14 cellular contexts compared by ENCODE assay signal in the genomic region with DNA sequence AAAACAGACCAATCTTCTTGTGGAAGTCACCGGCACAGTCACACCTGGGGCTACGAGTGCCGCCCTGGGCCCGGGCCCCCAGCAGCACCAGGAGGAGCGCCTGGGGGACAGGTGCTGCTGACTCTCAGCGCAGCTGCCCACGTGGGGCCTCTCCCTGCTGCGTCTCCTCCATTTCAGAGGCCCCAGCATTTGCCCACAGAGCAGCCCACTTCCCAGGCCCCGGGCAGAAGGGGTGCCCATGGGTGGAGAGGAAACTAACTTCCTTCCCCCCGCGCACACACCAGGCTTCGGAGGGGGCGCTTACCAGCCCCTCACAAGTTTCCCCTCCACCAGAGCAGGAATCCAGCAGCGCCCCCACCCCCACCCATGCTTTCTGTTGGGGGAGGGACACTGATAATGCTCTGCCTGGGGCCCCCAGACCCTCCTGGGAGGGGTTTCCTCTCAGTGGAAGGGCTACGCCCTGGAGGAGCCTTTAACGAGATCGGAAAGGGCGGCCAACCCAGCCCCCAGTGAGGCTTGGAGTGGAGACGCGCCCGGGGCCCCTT. TPM values are rescaled to one million over a fixed set of nuclear protein-coding genes. Genes with fewer than 3 reads are reported as not detected.
DNase-seq lines count a peak whose midpoint lies in the region; ATAC-seq and TF ChIP-seq lines count a peak whose summit lies in the region.
"Had no signal": no experiment of that assay in that cellular context is flagged by ENCODE, and none has a peak within 500 bp of the region (broad histone marks: within the 10 kb centered on the region; RNA-seq: fewer than 3 reads in every experiment).

No MANE protein-coding gene starts in this region.

- no peak for TF ChIP-seq CTCF in suprapubic skin (IDR thresholded peaks at IDR 0.05)

- peak in 2 of 3 experiments; percentile 32 to 59 for DNase-seq in NCI-H1417 (lab: John Stamatoyannopoulos, UW)
- DNase-seq in NCI-H1417 treated with DMSO at 0.1 percent for 48 hours (lab: John Stamatoyannopoulos, UW), result no peak
- peak; percentile 66 for DNase-seq in activated T-cell treated with anti-CD3 and anti-CD28 coated beads, Interleukin-2, amount 50 U/mL, for 1 hour
- no peak for DNase-seq in suprapubic skin (ENCODE audit: low spot score in 2 of 2)
- no peak for DNase-seq in C1 segment of cervical spinal cord (lab: John Stamatoyannopoulos, UW)
- DNase-seq in Kasumi-1 (lab: John Stamatoyannopoulos, UW), result no peak
- DNase-seq: 8988T, adrenal gland, NCI-H146, SHP77 treated with DMSO at 0.1 percent for 48 hours had no signal

- no peak for ATAC-seq in HG03025 (IDR thresholded peaks at IDR 0.05; ENCODE audit: low FRiP score, unreplicated experiment)

- peaks cover 14% of the 10 kb centered on the region for H3K27me3 ChIP-seq in suprapubic skin
- H3K27me3 ChIP-seq: adrenal gland had no signal

- peaks cover 56% of the 10 kb centered on the region for H3K36me3 ChIP-seq in suprapubic skin

- WGBS in suprapubic skin, result 73% methylated on average over 14 of the region's 21 CpGs

- TF ChIP-seq EP300 in suprapubic skin (IDR thresholded peaks at IDR 0.05), result no peak

- H3K4me1 ChIP-seq in suprapubic skin, result peaks cover 7% of the 10 kb centered on the region

- peak overlapping the region; percentile 28; the same call in 1 of the 2 replicates for H3K4me3 ChIP-seq in iPS-18c (ENCODE audit: insufficient read depth, low read depth, low read length)
- peak overlapping the region; percentile 21 for H3K4me3 ChIP-seq in suprapubic skin
- H3K4me3 ChIP-seq: adrenal gland had no signal

- no peak overlapping the region for H3K27ac ChIP-seq in suprapubic skin
- H3K27ac ChIP-seq: adrenal gland had no signal

- H3K9me3 ChIP-seq in iPS-18c (ENCODE audit: control insufficient read depth, insufficient read depth, low read length) (peaks cover 2% of the 10 kb centered on the region), suprapubic skin (no peaks in the 10 kb centered on the region)
- H3K9me3 ChIP-seq: adrenal gland had no signal

- no peak for TF ChIP-seq POLR2A in suprapubic skin (IDR thresholded peaks at IDR 0.05)

RNA-seq across cellular contexts. Expression of gene TNFRSF25, which starts 0.4 kb away (rescaled TPM):
- 100 to 1,000 TPM in 2 of 4 donors, 10 to 100 TPM in 2; 66.8 to 411 (median 99.5) TPM for total RNA-seq in suprapubic skin

RNA-seq across cellular contexts. Expression of gene PLEKHG5, which starts 25.9 kb away (rescaled TPM):
- 100 to 1,000 TPM in 2 of 4 donors, 10 to 100 TPM in 2; 76.3 to 347 (median 107) TPM for total RNA-seq in suprapubic skin

RNA-seq across cellular contexts. Expression of gene ESPN, which starts 41.0 kb away (rescaled TPM):
- 10 to 100 TPM; 37.6 to 54.4 (median 48.8) TPM for total RNA-seq in suprapubic skin
- total RNA-seq: epithelial cell of proximal tubule had no signal

RNA-seq across cellular contexts. Expression of gene HES2, which starts 45.8 kb away (rescaled TPM):
- total RNA-seq in suprapubic skin, result 10 to 100 TPM; 18.2 to 36.4 (median 24.9) TPM
- total RNA-seq: liver had no signal

Comparison
In these comparisons a context has a peak if more than half of its experiments do, and no peak if none do; other contexts are left out.
1. DNase-seq: peak in NCI-H1417 (2 of 3) and activated T-cell treated with anti-CD3 and anti-CD28 coated beads, Interleukin-2, amount 50 U/mL, for 1 hour (single experiment); none in NCI-H1417 treated with DMSO at 0.1 percent for 48 hours (single experiment), suprapubic skin (0 of 2), C1 segment of cervical spinal cord (0 of 14) and Kasumi-1 (0 of 2).